18 cellular contexts compared by ENCODE assay signal in genomic region chr12:120865094-120865493, GRCh38. TPM values are rescaled to one million over a fixed set of nuclear protein-coding genes. Genes with fewer than 3 reads are reported as not detected.
DNase-seq lines count a peak whose midpoint lies in the region; ATAC-seq, FAIRE-seq and TF ChIP-seq lines count a peak whose summit lies in the region.
"Had no signal": no experiment of that assay in that cellular context is flagged by ENCODE, and none has a peak within 500 bp of the region (broad histone marks: within the 10 kb centered on the region; RNA-seq: fewer than 3 reads in every experiment).

No MANE protein-coding gene starts in this region.

- no peak overlapping the region for H2AFZ ChIP-seq in GM12878 (ENCODE audit: control insufficient read depth, low read depth, low read length)

- no peak overlapping the region for H3K27ac Mint-ChIP-seq in activated CD4-positive, alpha-beta memory T cell treated with anti-CD3 and anti-CD28 coated beads for 36 hours
- H3K27ac Mint-ChIP-seq in activated CD4-positive, alpha-beta memory T cell treated with anti-CD3 and anti-CD28 coated beads, Interleukin-2, amount 10 ng/mL, durations not matched to agents 7 days and 5 days, result no peak overlapping the region
- peak overlapping the region; percentile 38 for H3K27ac Mint-ChIP-seq in stimulated activated naive CD8-positive, alpha-beta T cell treated with anti-CD3 and anti-CD28 coated beads, Interleukin-15, Interleukin-2, amounts not matched to agents 100 ng/mL and 50 ng/mL, for 24 hours

- no peaks in the 10 kb centered on the region for H3K36me3 ChIP-seq in cardiac muscle cell
- peaks cover 5% of the 10 kb centered on the region for H3K36me3 ChIP-seq in left ventricle myocardium inferior
- 0 out of 4 replicates have a peak, but pooled peaks cover 0 to 7% of the 10 kb centered on the region in 2 experiments for H3K36me3 ChIP-seq in GM12878 (ENCODE audit: control insufficient read depth in 2 of 2, insufficient read depth in 2 of 2, low read length in 1 of 2)
- no peaks in the 10 kb centered on the region for H3K36me3 ChIP-seq in suprapubic skin

- WGBS in GM12878 (ENCODE audit: insufficient coverage, insufficient replicate concordance, low lambda C conversion rate, missing lambda C conversion rate), result 88% methylated on average over 3 of the region's 3 CpGs
- WGBS in suprapubic skin, result 86% methylated on average over 3 of the region's 3 CpGs

- no peaks in the 10 kb centered on the region for H3K9me3 ChIP-seq in cardiac muscle cell (ENCODE audit: low read depth)
- no peaks in the 10 kb centered on the region for H3K9me3 ChIP-seq in left ventricle myocardium inferior (replicated peaks)
- H3K9me3 ChIP-seq in GM12878 (replicated peaks; ENCODE audit: control insufficient read depth, insufficient read depth, low read length), result no peaks in the 10 kb centered on the region
- no peaks in the 10 kb centered on the region for H3K9me3 ChIP-seq in suprapubic skin

- TF ChIP-seq RAD21 in GM12878 (IDR thresholded peaks at IDR 0.05; ENCODE audit: insufficient read depth, low read depth, low read length), result no peak

- no peak overlapping the region for H3K9ac ChIP-seq in GM12878 (ENCODE audit: control insufficient read depth, insufficient read depth, low read length)

- DNase-seq in activated CD4-positive, alpha-beta memory T cell treated with anti-CD3 and anti-CD28 coated beads for 36 hours, result peak; percentile 29
- no peak for DNase-seq in activated CD4-positive, alpha-beta memory T cell treated with anti-CD3 and anti-CD28 coated beads, Interleukin-2, amount 10 ng/mL, durations not matched to agents 7 days and 5 days
- DNase-seq in cardiac muscle cell (ENCODE audit: low read depth in 1 of 2, low spot score in 1 of 2), result no peak
- DNase-seq in left ventricle myocardium inferior, result no peak
- no peak for DNase-seq in GM12878 (ENCODE audit: low read depth, low spot score)
- no peak for DNase-seq in suprapubic skin (ENCODE audit: low spot score in 2 of 2)
- DNase-seq in effector CD8-positive, alpha-beta T cell (lab: John Stamatoyannopoulos, UW), result no peak
- DNase-seq: C1 segment of cervical spinal cord, DMS79 treated with DMSO at 0.1 percent for 48 hours, HCEC 1CT, NCI-H1436, NCI-H2029 treated with DMSO at 0.1 percent for 48 hours, NCI-H2171 treated with DMSO at 0.1 percent for 48 hours, NCI-H446 treated with DMSO at 0.1 percent for 48 hours, NCI-H748 treated with DMSO at 0.1 percent for 48 hours, RPMI8226 had no signal

- in situ Hi-C loops in GM12878 (cut with MboI), result no loop called here

- no peak overlapping the region for H3K4me3 Mint-ChIP-seq in activated CD4-positive, alpha-beta memory T cell treated with anti-CD3 and anti-CD28 coated beads for 36 hours
- H3K4me3 Mint-ChIP-seq in activated CD4-positive, alpha-beta memory T cell treated with anti-CD3 and anti-CD28 coated beads, Interleukin-2, amount 10 ng/mL, durations not matched to agents 7 days and 5 days, result no peak overlapping the region
- no peak overlapping the region for H3K4me3 Mint-ChIP-seq in stimulated activated naive CD8-positive, alpha-beta T cell treated with anti-CD3 and anti-CD28 coated beads, Interleukin-15, Interleukin-2, amounts not matched to agents 100 ng/mL and 50 ng/mL, for 24 hours

- H3K27me3 ChIP-seq in cardiac muscle cell (no peaks in the 10 kb centered on the region), left ventricle myocardium inferior (ENCODE audit: low read depth) (no peaks in the 10 kb centered on the region), GM12878 (replicated peaks in 1 of 2; ENCODE audit: control insufficient read depth in 2 of 2, insufficient read depth in 2 of 2, low read length in 1 of 2) (no peaks in the 10 kb centered on the region), suprapubic skin (no peaks in the 10 kb centered on the region)

- peaks cover 42% of the 10 kb centered on the region for H3K79me2 ChIP-seq in GM12878 (ENCODE audit: control insufficient read depth, insufficient read depth, low read length)

- peaks cover 4% of the 10 kb centered on the region for H3K36me3 Mint-ChIP-seq in activated CD4-positive, alpha-beta memory T cell treated with anti-CD3 and anti-CD28 coated beads for 36 hours
- no peaks in the 10 kb centered on the region for H3K36me3 Mint-ChIP-seq in activated CD4-positive, alpha-beta memory T cell treated with anti-CD3 and anti-CD28 coated beads, Interleukin-2, amount 10 ng/mL, durations not matched to agents 7 days and 5 days (ENCODE audit: low read depth)
- H3K36me3 Mint-ChIP-seq in stimulated activated naive CD8-positive, alpha-beta T cell treated with anti-CD3 and anti-CD28 coated beads, Interleukin-15, Interleukin-2, amounts not matched to agents 100 ng/mL and 50 ng/mL, for 24 hours (ENCODE audit: low read depth), result no peaks in the 10 kb centered on the region

- intact Hi-C loops in activated CD4-positive, alpha-beta memory T cell treated with anti-CD3 and anti-CD28 coated beads for 36 hours (cut with micrococcal nuclease), result no loop called here
- intact Hi-C loops in left ventricle myocardium inferior (cut with micrococcal nuclease) (no loop called here), GM12878 (cut with micrococcal nuclease; ENCODE audit: unreplicated experiment) (no loop called here)

- CTCF ChIA-PET in activated CD4-positive, alpha-beta memory T cell treated with anti-CD3 and anti-CD28 coated beads for 36 hours (lab: Charles Lee), result no interaction called here
- CTCF ChIA-PET in activated CD4-positive, alpha-beta memory T cell treated with anti-CD3 and anti-CD28 coated beads, Interleukin-2, amount 10 ng/mL, durations not matched to agents 7 days and 5 days (lab: Charles Lee), result no interaction called here
- CTCF ChIA-PET in GM12878 (lab: Yijun Ruan, JAX), result interaction anchor here (1.3 kb wide), 1 partner anchor 18 kb away, joined by 3 read pairs; no protein-coding TSS in a partner anchor

- TF ChIP-seq POLR2A in GM12878 (IDR thresholded peaks at IDR 0.05; ENCODE audit: low read depth, low read length) (no peak), suprapubic skin (IDR thresholded peaks at IDR 0.05) (no peak)

- FAIRE-seq in GM12878 (lab: Jason Lieb, UNC), result peak; percentile 41
- FAIRE-seq: A204.1 had no signal

- no TSS peak for BruUV-seq in GM12878 (replicated peaks; lab: Mats Ljungman, UMichigan)

- peak; percentile 32; the same call in 2 of the 3 replicates for ATAC-seq in GM12878

- no peaks in the 10 kb centered on the region for H3K27me3 Mint-ChIP-seq in activated CD4-positive, alpha-beta memory T cell treated with anti-CD3 and anti-CD28 coated beads for 36 hours
- no peaks in the 10 kb centered on the region for H3K27me3 Mint-ChIP-seq in activated CD4-positive, alpha-beta memory T cell treated with anti-CD3 and anti-CD28 coated beads, Interleukin-2, amount 10 ng/mL, durations not matched to agents 7 days and 5 days
- H3K27me3 Mint-ChIP-seq in stimulated activated naive CD8-positive, alpha-beta T cell treated with anti-CD3 and anti-CD28 coated beads, Interleukin-15, Interleukin-2, amounts not matched to agents 100 ng/mL and 50 ng/mL, for 24 hours, result no peaks in the 10 kb centered on the region

- SMC1A ChIA-PET in GM12878 (lab: Charles Lee; ENCODE audit: uncharacterized antibody, unreplicated experiment), result interaction anchor here (2.5 to 4.2 kb wide), 2 partner anchors 14 to 21 kb away, joined by 12 to 20 read pairs; no protein-coding TSS in a partner anchor

- TF ChIP-seq CTCF in cardiac muscle cell (IDR thresholded peaks at IDR 0.05; ENCODE audit: low read depth, low read length), result no peak
- no peak for TF ChIP-seq CTCF in left ventricle myocardium inferior (IDR thresholded peaks at IDR 0.05; ENCODE audit: borderline replicate concordance)
- no peak for TF ChIP-seq CTCF in GM12878 (IDR thresholded peaks at IDR 0.05 in 2 of 3, conservative IDR thresholded peaks at IDR 0.05 in 1 of 3; ENCODE audit: control insufficient read depth in 2 of 3, extremely low read depth in 1 of 3, insufficient read depth in 1 of 3, low read depth in 3 of 3, low read length in 3 of 3)
- TF ChIP-seq CTCF in suprapubic skin (IDR thresholded peaks at IDR 0.05), result no peak

- POLR2A ChIA-PET in activated CD4-positive, alpha-beta memory T cell treated with anti-CD3 and anti-CD28 coated beads for 36 hours (lab: Charles Lee), result no interaction called here
- POLR2A ChIA-PET in activated CD4-positive, alpha-beta memory T cell treated with anti-CD3 and anti-CD28 coated beads, Interleukin-2, amount 10 ng/mL, durations not matched to agents 7 days and 5 days (lab: Charles Lee), result interaction anchor here (1.5 kb wide), 1 partner anchor 39 kb away, joined by 3 read pairs; the partner anchor contains the start of gene SPPL3
- POLR2A ChIA-PET in GM12878 (lab: Charles Lee), result interaction anchor here (0.5 kb wide), 1 partner anchor 663 kb away, joined by 6 read pairs; no protein-coding TSS in a partner anchor

- peaks cover 3% of the 10 kb centered on the region for H3K4me1 ChIP-seq in cardiac muscle cell (ENCODE audit: low read depth)
- peaks cover 38% of the 10 kb centered on the region for H3K4me1 ChIP-seq in left ventricle myocardium inferior
- peaks cover 5% of the 10 kb centered on the region; the same call in 1 of the 2 replicates for H3K4me1 ChIP-seq in GM12878 (ENCODE audit: control insufficient read depth, insufficient read depth, low read length)
- H3K4me1 ChIP-seq in suprapubic skin, result peaks cover 20% of the 10 kb centered on the region

- peak overlapping the region; percentile 26 for H3K27ac ChIP-seq in cardiac muscle cell
- no peak overlapping the region for H3K27ac ChIP-seq in left ventricle myocardium inferior (replicated peaks)
- H3K27ac ChIP-seq in GM12878 (ENCODE audit: control insufficient read depth, insufficient read depth), result no peak overlapping the region
- H3K27ac ChIP-seq in suprapubic skin, result no peak overlapping the region

- no peak overlapping the region for H3K4me2 ChIP-seq in GM12878 (ENCODE audit: control insufficient read depth, insufficient read depth)

- peaks cover 31% of the 10 kb centered on the region for H3K4me1 Mint-ChIP-seq in activated CD4-positive, alpha-beta memory T cell treated with anti-CD3 and anti-CD28 coated beads for 36 hours (ENCODE audit: low read depth)
- H3K4me1 Mint-ChIP-seq in activated CD4-positive, alpha-beta memory T cell treated with anti-CD3 and anti-CD28 coated beads, Interleukin-2, amount 10 ng/mL, durations not matched to agents 7 days and 5 days, result peaks cover 5% of the 10 kb centered on the region
- H3K4me1 Mint-ChIP-seq in stimulated activated naive CD8-positive, alpha-beta T cell treated with anti-CD3 and anti-CD28 coated beads, Interleukin-15, Interleukin-2, amounts not matched to agents 100 ng/mL and 50 ng/mL, for 24 hours (ENCODE audit: low read depth), result peaks cover 33% of the 10 kb centered on the region

- RAD21 ChIA-PET in GM12878 (lab: Charles Lee; ENCODE audit: unreplicated experiment), result no interaction called here

- H4K20me1 ChIP-seq in GM12878 (ENCODE audit: control insufficient read depth, insufficient read depth), result no peaks in the 10 kb centered on the region

- no peaks in the 10 kb centered on the region for H3K9me3 Mint-ChIP-seq in activated CD4-positive, alpha-beta memory T cell treated with anti-CD3 and anti-CD28 coated beads for 36 hours
- no peaks in the 10 kb centered on the region for H3K9me3 Mint-ChIP-seq in activated CD4-positive, alpha-beta memory T cell treated with anti-CD3 and anti-CD28 coated beads, Interleukin-2, amount 10 ng/mL, durations not matched to agents 7 days and 5 days
- H3K9me3 Mint-ChIP-seq in stimulated activated naive CD8-positive, alpha-beta T cell treated with anti-CD3 and anti-CD28 coated beads, Interleukin-15, Interleukin-2, amounts not matched to agents 100 ng/mL and 50 ng/mL, for 24 hours, result no peaks in the 10 kb centered on the region

- TF ChIP-seq EP300 in GM12878 (IDR thresholded peaks at IDR 0.05; ENCODE audit: borderline replicate concordance in 1 of 2, control insufficient read depth in 1 of 2, low read depth in 2 of 2, low read length in 2 of 2) (no peak), suprapubic skin (IDR thresholded peaks at IDR 0.05) (no peak)

- no peak overlapping the region for H3K4me3 ChIP-seq in cardiac muscle cell
- no peak overlapping the region for H3K4me3 ChIP-seq in left ventricle myocardium inferior
- H3K4me3 ChIP-seq in GM12878, result no peak overlapping the region
- no peak overlapping the region for H3K4me3 ChIP-seq in suprapubic skin

RNA-seq across cellular contexts. Expression of gene SPPL3, which starts 39.1 kb away (rescaled TPM):
- 10 to 100 TPM; 24.3 to 26.7 TPM for total RNA-seq in activated CD4-positive, alpha-beta memory T cell treated with anti-CD3 and anti-CD28 coated beads for 36 hours
- total RNA-seq in activated CD4-positive, alpha-beta memory T cell treated with anti-CD3 and anti-CD28 coated beads, Interleukin-2, amount 10 ng/mL, durations not matched to agents 7 days and 5 days, result 10 to 100 TPM; 32.0 to 32.1 TPM
- total RNA-seq in cardiac muscle cell (23.2 and 26.9 TPM in 2 replicates), left ventricle myocardium inferior (26.8 TPM), GM12878 (2014; rRNA removed) (6.8 and 6.9 TPM in 2 replicates), GM12878 (2014; rRNA removed; fragmentation: Illumina TruSeq; extraction: Trizol) (8.3 and 10.1 TPM in 2 replicates), GM12878 (2021) (33.0 and 38.2 TPM in 2 replicates), suprapubic skin (10 to 100 TPM; 64.7 to 91.8 (median 70.6) TPM)
- polyA plus RNA-seq in cardiac muscle cell (111 and 121 TPM in 2 replicates), GM12878 (2011; rRNA removed) (20.3 and 20.4 TPM in 2 replicates), GM12878 (2014; fragmentation: Illumina TruSeq; extraction: Trizol) (45.5 and 48.7 TPM in 2 replicates), GM12878 (2014; fragmentation: Nextera tagmentation; extraction: Ambion mirVana) (1 to 10 TPM; 5.7 to 8.3 TPM), GM12878 (2014; rRNA removed) (11.7 and 15.2 TPM in 2 replicates), GM12878 (2016; fragmentation: Nextera tagmentation; extraction: Ambion mirVana) (10 to 100 TPM in 1 of 2 experiments, 1 to 10 TPM in 1; 4.3 to 18.3 TPM)
- total RNA-seq in GM12878 (2013; cell fraction: nucleolus; rRNA removed), result 42.1 and 48.7 TPM in 2 replicates
- 7.3 TPM for polyA plus RNA-seq in GM12878 (2011; ENCODE audit: low read depth)
- polyA plus RNA-seq in GM12878 (2011; cell fraction: cytosol; rRNA removed), result 16.1 and 19.6 TPM in 2 replicates
- 17.6 and 23.0 TPM in 2 replicates for polyA plus RNA-seq in GM12878 (2011; cell fraction: nucleus; rRNA removed)
- 13.7 and 22.4 TPM in 2 replicates for polyA plus RNA-seq in GM12878 (2012)
- 39.9 and 55.2 TPM in 2 replicates for polyA minus RNA-seq in GM12878 (2011; rRNA and poly(A)+ RNA removed)
- polyA minus RNA-seq in GM12878 (2011; cell fraction: cytosol; rRNA and poly(A)+ RNA removed), result 19.5 and 23.7 TPM in 2 replicates
- polyA minus RNA-seq in GM12878 (2011; cell fraction: nucleus; rRNA and poly(A)+ RNA removed), result 13.8 and 20.2 TPM in 2 replicates
